Comparison of ENCODE assay signal across 19 cellular contexts in genomic region chr2:37568565-37568964, GRCh38.
DNase-seq lines count a peak whose midpoint lies in the region; ATAC-seq lines count a peak whose summit lies in the region.
"Had no signal": no experiment of that assay in that cellular context is flagged by ENCODE, and none has a peak within 500 bp of the region (broad histone marks: within the 10 kb centered on the region; RNA-seq: fewer than 3 reads in every experiment).

No MANE protein-coding gene starts in this region.

- no peaks in the 10 kb centered on the region for H3K9me3 Mint-ChIP-seq in T-helper 2 cell treated with Interferon-gamma antibody and Interleukin-4, amounts not matched to agents 5 μg/mL and 100 μg/mL, for 36 hours
- peaks cover 8% of the 10 kb centered on the region for H3K9me3 Mint-ChIP-seq in activated naive CD8-positive, alpha-beta T cell treated with anti-CD3 and anti-CD28 coated beads for 36 hours
- no peaks in the 10 kb centered on the region for H3K9me3 Mint-ChIP-seq in stimulated activated naive CD8-positive, alpha-beta T cell treated with anti-CD3 and anti-CD28 coated beads, Interleukin-15, Interleukin-2, amounts not matched to agents 100 ng/mL and 50 ng/mL, for 24 hours

- no peak for ATAC-seq in HG03095 (IDR thresholded peaks at IDR 0.05; ENCODE audit: unreplicated experiment)

- no peaks in the 10 kb centered on the region for H3K36me3 Mint-ChIP-seq in T-helper 2 cell treated with Interferon-gamma antibody and Interleukin-4, amounts not matched to agents 5 μg/mL and 100 μg/mL, for 36 hours (ENCODE audit: low read depth)
- H3K36me3 Mint-ChIP-seq in activated naive CD8-positive, alpha-beta T cell treated with anti-CD3 and anti-CD28 coated beads for 36 hours = no peaks in the 10 kb centered on the region
- H3K36me3 Mint-ChIP-seq in stimulated activated naive CD8-positive, alpha-beta T cell treated with anti-CD3 and anti-CD28 coated beads, Interleukin-15, Interleukin-2, amounts not matched to agents 100 ng/mL and 50 ng/mL, for 24 hours (ENCODE audit: low read depth) = no peaks in the 10 kb centered on the region

- H3K27ac Mint-ChIP-seq in T-helper 2 cell treated with Interferon-gamma antibody and Interleukin-4, amounts not matched to agents 5 μg/mL and 100 μg/mL, for 36 hours = peak overlapping the region; percentile 44
- H3K27ac Mint-ChIP-seq in activated naive CD8-positive, alpha-beta T cell treated with anti-CD3 and anti-CD28 coated beads for 36 hours = peak overlapping the region; percentile 55
- H3K27ac Mint-ChIP-seq in stimulated activated naive CD8-positive, alpha-beta T cell treated with anti-CD3 and anti-CD28 coated beads, Interleukin-15, Interleukin-2, amounts not matched to agents 100 ng/mL and 50 ng/mL, for 24 hours = peak overlapping the region; percentile 47

- no peak overlapping the region for H3K27ac ChIP-seq in caudate nucleus (ENCODE audit: low read depth, low read length)
- H3K27ac ChIP-seq: C4-2B, neutrophil, suprapubic skin had no signal

- H3K4me3 Mint-ChIP-seq in T-helper 2 cell treated with Interferon-gamma antibody and Interleukin-4, amounts not matched to agents 5 μg/mL and 100 μg/mL, for 36 hours = peak overlapping the region; percentile 37
- no peak overlapping the region for H3K4me3 Mint-ChIP-seq in activated naive CD8-positive, alpha-beta T cell treated with anti-CD3 and anti-CD28 coated beads for 36 hours
- H3K4me3 Mint-ChIP-seq in stimulated activated naive CD8-positive, alpha-beta T cell treated with anti-CD3 and anti-CD28 coated beads, Interleukin-15, Interleukin-2, amounts not matched to agents 100 ng/mL and 50 ng/mL, for 24 hours = no peak overlapping the region

- peaks cover 14% of the 10 kb centered on the region for H3K4me1 Mint-ChIP-seq in T-helper 2 cell treated with Interferon-gamma antibody and Interleukin-4, amounts not matched to agents 5 μg/mL and 100 μg/mL, for 36 hours (ENCODE audit: low read depth)
- peaks cover 15% of the 10 kb centered on the region for H3K4me1 Mint-ChIP-seq in activated naive CD8-positive, alpha-beta T cell treated with anti-CD3 and anti-CD28 coated beads for 36 hours
- peaks cover 55% of the 10 kb centered on the region for H3K4me1 Mint-ChIP-seq in stimulated activated naive CD8-positive, alpha-beta T cell treated with anti-CD3 and anti-CD28 coated beads, Interleukin-15, Interleukin-2, amounts not matched to agents 100 ng/mL and 50 ng/mL, for 24 hours (ENCODE audit: low read depth)

- peaks cover 9% of the 10 kb centered on the region for H3K27me3 Mint-ChIP-seq in T-helper 2 cell treated with Interferon-gamma antibody and Interleukin-4, amounts not matched to agents 5 μg/mL and 100 μg/mL, for 36 hours (ENCODE audit: low read depth)
- H3K27me3 Mint-ChIP-seq in activated naive CD8-positive, alpha-beta T cell treated with anti-CD3 and anti-CD28 coated beads for 36 hours = no peaks in the 10 kb centered on the region
- no peaks in the 10 kb centered on the region for H3K27me3 Mint-ChIP-seq in stimulated activated naive CD8-positive, alpha-beta T cell treated with anti-CD3 and anti-CD28 coated beads, Interleukin-15, Interleukin-2, amounts not matched to agents 100 ng/mL and 50 ng/mL, for 24 hours

- peak; percentile 64 for DNase-seq in activated effector memory CD4-positive, alpha-beta T cell treated with anti-CD3 and anti-CD28 coated beads, Interleukin-2, amount 50 U/mL, for 16 hours
- DNase-seq in activated effector memory CD4-positive, alpha-beta T cell treated with Interleukin-2 at 50 U/mL for 16 hours = no peak
- no peak for DNase-seq in T-helper 2 cell treated with Interferon-gamma antibody and Interleukin-4, amounts not matched to agents 5 μg/mL and 100 μg/mL, for 36 hours (ENCODE audit: low spot score)
- peak; percentile 10 for DNase-seq in activated naive CD8-positive, alpha-beta T cell treated with anti-CD3 and anti-CD28 coated beads for 36 hours
- DNase-seq in caudate nucleus (lab: John Stamatoyannopoulos, UW) (no peak), DMS53 treated with DMSO at 0.1 percent for 48 hours (lab: John Stamatoyannopoulos, UW; ENCODE audit: unreplicated experiment) (no peak)
- DNase-seq: activated gamma-delta T cell treated with Interleukin-2 at 50 U/mL for 16 hours; DND-41; effector memory CD4-positive, alpha-beta T cell; glutamatergic neuron; left ventricle myocardium inferior; MM.1S; NCI-H1436 treated with DMSO at 0.1 percent for 48 hours; NCI-H774 had no signal

Comparison
In these comparisons a context has a peak if more than half of its experiments do, and no peak if none do; other contexts are left out.
1. DNase-seq: peak in activated effector memory CD4-positive, alpha-beta T cell treated with anti-CD3 and anti-CD28 coated beads, Interleukin-2, amount 50 U/mL, for 16 hours (single experiment) and activated naive CD8-positive, alpha-beta T cell treated with anti-CD3 and anti-CD28 coated beads for 36 hours (single experiment); none in activated effector memory CD4-positive, alpha-beta T cell treated with Interleukin-2 at 50 U/mL for 16 hours (single experiment), T-helper 2 cell treated with Interferon-gamma antibody and Interleukin-4, amounts not matched to agents 5 μg/mL and 100 μg/mL, for 36 hours (single experiment), caudate nucleus (0 of 61) and DMS53 treated with DMSO at 0.1 percent for 48 hours (single experiment).
2. Peak in every context shown above with its lines, with median percentiles within 50 percentile points of each other: H3K27ac Mint-ChIP-seq.